Comparison of ENCODE assay signal across 24 cellular contexts in genomic region chr7:8078418-8078817, GRCh38.
"Had no signal": no experiment of that assay in that cellular context is flagged by ENCODE, and none has a peak within 500 bp of the region (broad histone marks: within the 10 kb centered on the region; RNA-seq: fewer than 3 reads in every experiment).

No MANE protein-coding gene starts in this region.

- H3K9me3 ChIP-seq: left ventricle myocardium inferior, ovary, prostate gland, sigmoid colon, spleen, thyroid gland, transverse colon, upper lobe of left lung, vagina had no signal

- DNase-seq: hypothalamus; immature natural killer cell; islet precursor cell; left ventricle myocardium inferior; mesendoderm; naive thymus-derived CD4-positive, alpha-beta T cell; ovary; retina; right cardiac atrium; sigmoid colon; small intestine; spleen; stimulated activated CD4-positive, alpha-beta T cell treated with anti-CD3 and anti-CD28 coated beads, Interleukin-4, amount 100 ng/mL, for 24 hours; stimulated activated naive CD4-positive, alpha-beta T cell; thyroid gland; transverse colon had no signal

- H3K4me1 ChIP-seq: left ventricle myocardium inferior, prostate gland, sigmoid colon, spleen, thyroid gland, transverse colon, upper lobe of left lung, vagina had no signal

- H3K4me3 Mint-ChIP-seq: immature natural killer cell; mesothelial cell of epicardium; naive thymus-derived CD4-positive, alpha-beta T cell; natural killer cell treated with Interleukin-12 subunit alpha and Interleukin-12 subunit beta and Interleukin-15 and Interleukin-18, amount 100 ng/mL, for 72 hours; stimulated activated effector memory CD8-positive, alpha-beta T cell treated with anti-CD3 and anti-CD28 coated beads, Interleukin-12 subunit alpha, Interleukin-12 subunit beta, amount 100 ng/mL, for 72 hours; stimulated activated naive CD8-positive, alpha-beta T cell treated with anti-CD3 and anti-CD28 coated beads, Interleukin-15, Interleukin-2, amounts not matched to agents 100 ng/mL and 50 ng/mL, for 24 hours had no signal

- H3K27me3 ChIP-seq: ovary, sigmoid colon, spleen, thyroid gland, transverse colon, upper lobe of left lung, vagina had no signal

- ATAC-seq: naive thymus-derived CD4-positive, alpha-beta T cell; natural killer cell treated with Interleukin-12 subunit alpha and Interleukin-12 subunit beta and Interleukin-15 and Interleukin-18, amount 100 ng/mL, for 72 hours; right cardiac atrium; stimulated activated effector memory CD8-positive, alpha-beta T cell treated with anti-CD3 and anti-CD28 coated beads, Interleukin-12 subunit alpha, Interleukin-12 subunit beta, amount 100 ng/mL, for 72 hours had no signal

- H3K36me3 ChIP-seq: left ventricle myocardium inferior, ovary, prostate gland, sigmoid colon, thyroid gland, transverse colon, vagina had no signal

- H3K27ac Mint-ChIP-seq: mesothelial cell of epicardium; stimulated activated effector memory CD8-positive, alpha-beta T cell treated with anti-CD3 and anti-CD28 coated beads, Interleukin-12 subunit alpha, Interleukin-12 subunit beta, amount 100 ng/mL, for 72 hours; stimulated activated naive CD8-positive, alpha-beta T cell treated with anti-CD3 and anti-CD28 coated beads, Interleukin-15, Interleukin-2, amounts not matched to agents 100 ng/mL and 50 ng/mL, for 24 hours had no signal

- H3K4me3 ChIP-seq: left ventricle myocardium inferior, lung, ovary, prostate gland, sigmoid colon, spleen, thyroid gland, transverse colon, upper lobe of left lung, vagina had no signal

- H3K9me3 Mint-ChIP-seq: immature natural killer cell; natural killer cell treated with Interleukin-12 subunit alpha and Interleukin-12 subunit beta and Interleukin-15 and Interleukin-18, amount 100 ng/mL, for 72 hours; stimulated activated effector memory CD8-positive, alpha-beta T cell treated with anti-CD3 and anti-CD28 coated beads, Interleukin-12 subunit alpha, Interleukin-12 subunit beta, amount 100 ng/mL, for 72 hours; stimulated activated naive CD8-positive, alpha-beta T cell treated with anti-CD3 and anti-CD28 coated beads, Interleukin-15, Interleukin-2, amounts not matched to agents 100 ng/mL and 50 ng/mL, for 24 hours had no signal

- H3K27ac ChIP-seq: left ventricle myocardium inferior, ovary, prostate gland, sigmoid colon, spleen, thyroid gland, transverse colon, upper lobe of left lung, vagina had no signal

- H3K36me3 Mint-ChIP-seq: natural killer cell treated with Interleukin-12 subunit alpha and Interleukin-12 subunit beta and Interleukin-15 and Interleukin-18, amount 100 ng/mL, for 72 hours had no signal

- H3K4me1 Mint-ChIP-seq: mesothelial cell of epicardium; stimulated activated effector memory CD8-positive, alpha-beta T cell treated with anti-CD3 and anti-CD28 coated beads, Interleukin-12 subunit alpha, Interleukin-12 subunit beta, amount 100 ng/mL, for 72 hours had no signal

- H3K27me3 Mint-ChIP-seq: naive thymus-derived CD4-positive, alpha-beta T cell; natural killer cell treated with Interleukin-12 subunit alpha and Interleukin-12 subunit beta and Interleukin-15 and Interleukin-18, amount 100 ng/mL, for 72 hours; stimulated activated naive CD8-positive, alpha-beta T cell treated with anti-CD3 and anti-CD28 coated beads, Interleukin-15, Interleukin-2, amounts not matched to agents 100 ng/mL and 50 ng/mL, for 24 hours had no signal

- FAIRE-seq: small intestine had no signal
